Comparison of ENCODE assay signal across 8 cellular contexts in the genomic region with DNA sequence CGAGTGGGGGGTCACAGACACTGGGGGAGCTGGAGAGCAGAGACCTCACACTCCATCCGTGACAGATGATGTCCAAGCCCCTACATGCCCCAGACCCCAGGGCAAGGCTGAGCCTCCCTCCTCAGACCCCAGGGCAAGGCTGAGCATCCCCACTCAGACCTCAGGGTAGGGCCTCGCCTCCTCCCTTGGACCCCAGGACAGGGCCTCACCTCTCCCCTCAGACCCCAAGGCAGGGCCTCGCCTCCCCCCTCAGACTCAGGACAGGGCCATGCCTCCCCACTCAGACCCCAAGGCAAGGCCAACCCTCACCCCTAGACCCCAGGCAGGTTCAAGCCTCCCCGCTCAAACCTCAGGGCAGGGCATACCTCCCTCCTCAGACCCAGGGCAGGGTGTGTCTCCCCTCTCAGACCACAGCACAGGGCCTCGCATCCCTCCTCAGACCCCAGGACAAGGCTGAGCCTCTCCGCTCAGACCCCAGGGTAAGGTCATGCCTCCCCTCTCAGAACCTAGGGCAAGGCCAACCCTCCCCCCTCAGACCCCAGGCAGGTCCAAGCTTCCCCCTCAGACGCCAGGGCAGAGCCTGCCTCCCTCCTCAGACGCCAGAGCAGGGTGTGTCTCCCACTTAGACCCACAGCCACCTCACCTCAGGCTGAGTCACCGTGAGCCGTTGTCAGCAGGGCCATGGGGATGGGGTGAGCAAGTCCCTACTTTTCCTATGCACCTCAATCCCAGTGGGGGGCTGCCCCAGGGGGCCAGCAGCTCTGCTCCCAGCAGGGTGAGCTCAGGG. TPM values are rescaled to one million over a fixed set of nuclear protein-coding genes. Genes with fewer than 3 reads are reported as not detected.
A peak's percentile ranks its signal among the peaks of the same experiment; 100 is the strongest.
DNase-seq lines count a peak whose midpoint lies in the region; ATAC-seq and TF ChIP-seq lines count a peak whose summit lies in the region.

No MANE protein-coding gene starts in this region.

- H3K4me1 ChIP-seq in IMR-90 (ENCODE audit: control insufficient read depth, insufficient read depth, low read length) = peaks cover 11% of the 10 kb centered on the region
- peaks cover 12% of the 10 kb centered on the region for H3K4me1 ChIP-seq in foreskin keratinocyte

- DNase-seq in 8988T (peak; percentile 86), IMR-90 (peak; percentile 67), foreskin keratinocyte (peak; percentile 91), DMS 273 treated with DMSO at 0.1 percent for 48 hours (lab: John Stamatoyannopoulos, UW) (no peak), NCI-H1092 treated with DMSO at 0.1 percent for 48 hours (lab: John Stamatoyannopoulos, UW) (no peak)
- DNase-seq in activated CD8-positive, alpha-beta memory T cell treated with anti-CD3 and anti-CD28 coated beads for 48 hours (ENCODE audit: low read depth in 2 of 3, low spot score in 2 of 3) = peak; percentile 33 to 49 (median 47)
- peak; percentile 43 to 68 for DNase-seq in stimulated activated CD8-positive, alpha-beta memory T cell treated with anti-CD3 and anti-CD28 coated beads, Interleukin-15, amount 100 ng/mL, for 4 hours (ENCODE audit: low read depth in 2 of 2)

- H3K9me1 ChIP-seq in IMR-90 (ENCODE audit: insufficient read depth, low read length) = peaks cover 9% of the 10 kb centered on the region; the same call in 1 of the 2 replicates

- no peak overlapping the region for H3K9ac ChIP-seq in IMR-90 (ENCODE audit: low read depth, low read length)

- H3K27ac ChIP-seq in IMR-90 (ENCODE audit: insufficient read depth, low read length) (no peak overlapping the region; the same call in 1 of the 2 replicates), foreskin keratinocyte (peak overlapping the region; percentile 97)

- H3K27me3 ChIP-seq in IMR-90 (ENCODE audit: control insufficient read depth, insufficient read depth, low read length) = no peaks in the 10 kb centered on the region; the same call in 1 of the 2 replicates
- H3K27me3 ChIP-seq in foreskin keratinocyte = no peaks in the 10 kb centered on the region

- H3K9me3 ChIP-seq in IMR-90 (ENCODE audit: control insufficient read depth, insufficient read depth, low read length) = no peaks in the 10 kb centered on the region

- POLR2A ChIA-PET in IMR-90 (lab: Charles Lee; ENCODE audit: unreplicated experiment) = no interaction called here

- H2BK5ac ChIP-seq in IMR-90 (ENCODE audit: low read depth, low read length, poor library complexity, severe bottlenecking) = peak overlapping the region; percentile 87

- TF ChIP-seq RAD21 in IMR-90 (IDR thresholded peaks at IDR 0.05; ENCODE audit: low read length) = no peak

- peak overlapping the region; percentile 59; the same call in 1 of the 2 replicates for H4K5ac ChIP-seq in IMR-90 (ENCODE audit: low read depth, low read length)

- TF ChIP-seq CTCF in IMR-90 (conservative IDR thresholded peaks at IDR 0.05; ENCODE audit: low read depth, low read length) = no peak
- no peak for TF ChIP-seq CTCF in foreskin keratinocyte (conservative IDR thresholded peaks at IDR 0.05)

- in situ Hi-C loops in IMR-90 (cut with MboI; ENCODE audit: low sequenced_read_pairs) = no loop called here

- peak overlapping the region; percentile 92 for H3K4ac ChIP-seq in IMR-90 (ENCODE audit: low read depth, low read length)

- peak overlapping the region in 1 of 2 experiments; percentile 91; a peak in 3 of 4 replicates for H4K8ac ChIP-seq in IMR-90 (ENCODE audit: low read depth in 2 of 2, low read length in 2 of 2)

- peak overlapping the region; percentile 81 for H4K91ac ChIP-seq in IMR-90 (ENCODE audit: insufficient read depth, low read depth, low read length)

- BruUV-seq in IMR-90 (replicated peaks; lab: Mats Ljungman, UMichigan) = no TSS peak

- no peak overlapping the region for H3K4me2 ChIP-seq in IMR-90 (ENCODE audit: low read depth, low read length)

- H3K18ac ChIP-seq in IMR-90 (ENCODE audit: low read depth, low read length) = peak overlapping the region; percentile 84; the same call in 1 of the 2 replicates

- ATAC-seq in IMR-90 (ENCODE audit: low read depth) (peak; percentile 80), foreskin keratinocyte (peak; percentile 89), GM21825 (IDR thresholded peaks at IDR 0.05; ENCODE audit: unreplicated experiment) (no peak)

- H2AK5ac ChIP-seq in IMR-90 (ENCODE audit: low read depth, low read length) = peak overlapping the region; percentile 91

- H3K56ac ChIP-seq in IMR-90 (ENCODE audit: extremely low read depth, insufficient read depth, low read length) = no peak overlapping the region; the same call in 1 of the 2 replicates

- H2AFZ ChIP-seq in IMR-90 (replicated peaks; ENCODE audit: low read length, poor library complexity) = peak overlapping the region; percentile 85

- H3K23ac ChIP-seq in IMR-90 (ENCODE audit: low read depth, low read length) = peak overlapping the region; percentile 82

- H4K20me1 ChIP-seq in IMR-90 (ENCODE audit: insufficient read depth, low read length) = no peaks in the 10 kb centered on the region

- peak overlapping the region; percentile 85 for H2BK20ac ChIP-seq in IMR-90 (ENCODE audit: low read depth, low read length)

- peak overlapping the region; percentile 87 for H2BK120ac ChIP-seq in IMR-90 (ENCODE audit: low read depth, low read length)

- TF ChIP-seq POLR2A in IMR-90 (IDR thresholded peaks at IDR 0.05; ENCODE audit: low read depth, low read length) = no peak

- no peak overlapping the region; the same call in 2 of the 3 replicates for H2BK15ac ChIP-seq in IMR-90 (ENCODE audit: low read depth, low read length)

- H3K79me1 ChIP-seq in IMR-90 (ENCODE audit: low read depth in 1 of 2, low read length in 2 of 2) = peaks cover 0 to 5% of the 10 kb centered on the region in 2 experiments; a peak in 1 of 4 replicates

- no peak overlapping the region for H3K4me3 ChIP-seq in IMR-90 (ENCODE audit: insufficient read depth, low read depth, low read length)

- 87% methylated on average over 3 of the region's 11 CpGs; no CpG with 5 or more reads in 1 of the 2 experiments for WGBS in IMR-90 (ENCODE audit: extremely low coverage in 2 of 2, insufficient read length in 1 of 2), 2 experiments

- intact Hi-C loops in IMR-90 (cut with micrococcal nuclease) = no loop called here

- CTCF ChIA-PET in IMR-90 (lab: Yijun Ruan, JAX) = no interaction called here

- peak overlapping the region; percentile 82 for H3K14ac ChIP-seq in IMR-90 (replicated peaks; ENCODE audit: low read depth, low read length)

- dilution Hi-C loops in IMR-90 (cut with HindIII; ENCODE audit: low sequenced_read_pairs, unreplicated experiment) = no loop called here

- peak overlapping the region; percentile 96 for H2AK9ac ChIP-seq in IMR-90 (replicated peaks; ENCODE audit: low read depth, low read length, poor library complexity)

- H3K36me3 ChIP-seq in IMR-90 (ENCODE audit: control insufficient read depth, insufficient read depth, low read length) = no peaks in the 10 kb centered on the region

TF ChIP-seq in IMR-90, 13 proteins besides CTCF, POLR2A, EP300 and RAD21:
- TF ChIP-seq SMC3 (IDR thresholded peaks at IDR 0.05; ENCODE audit: low read depth, low read length) = no peak
- 0 out of 2 replicates have a peak, but pooled peaks have one; percentile 23 for TF ChIP-seq FOS (IDR thresholded peaks at IDR 0.05; ENCODE audit: low read depth, low read length)
- TF ChIP-seq MAZ (IDR thresholded peaks at IDR 0.05; ENCODE audit: borderline replicate concordance, low read depth, low read length) = 0 out of 2 replicates have a peak, but pooled peaks have one; percentile 27

RNA-seq across cellular contexts. Expression of gene S1PR4, which starts 1.7 kb away (rescaled TPM):
- total RNA-seq in IMR-90 (2012; rRNA removed) = not detected in 2 replicates
- polyA plus RNA-seq in IMR-90 (2012; rRNA removed) = not detected in 2 replicates
- not detected in 2 replicates for polyA plus RNA-seq in IMR-90 (2012; cell fraction: cytosol; rRNA removed)
- polyA plus RNA-seq in IMR-90 (2012; cell fraction: nucleus; rRNA removed; ENCODE audit: low replicate concordance) = 0.05 TPM in 1 of 2 replicates, not detected in the other
- total RNA-seq in foreskin keratinocyte = 0.11 and 0.27 TPM in 2 replicates
- 0.16 TPM in 1 of 2 replicates, not detected in the other for polyA plus RNA-seq in foreskin keratinocyte

RNA-seq across cellular contexts. Expression of gene NCLN, which starts 8.8 kb away (rescaled TPM):
- total RNA-seq in IMR-90 (2012; rRNA removed) = 32.8 and 35.6 TPM in 2 replicates
- polyA plus RNA-seq in IMR-90 (2012; rRNA removed) = 90.8 and 95.4 TPM in 2 replicates
- polyA plus RNA-seq in IMR-90 (2012; cell fraction: cytosol; rRNA removed) = 81.8 and 106 TPM in 2 replicates
- polyA plus RNA-seq in IMR-90 (2012; cell fraction: nucleus; rRNA removed; ENCODE audit: low replicate concordance) = 68.5 and 190 TPM in 2 replicates
- 97.8 and 100 TPM in 2 replicates for total RNA-seq in foreskin keratinocyte
- 109 and 111 TPM in 2 replicates for polyA plus RNA-seq in foreskin keratinocyte

RNA-seq across cellular contexts. Expression of gene GNA15, which starts 41.1 kb away (rescaled TPM):
- 0.18 and 0.28 TPM in 2 replicates for total RNA-seq in IMR-90 (2012; rRNA removed)
- polyA plus RNA-seq in IMR-90 (2012; rRNA removed) = 0.04 TPM in 1 of 2 replicates, not detected in the other
- 0.04 TPM in 1 of 2 replicates, not detected in the other for polyA plus RNA-seq in IMR-90 (2012; cell fraction: cytosol; rRNA removed)
- polyA plus RNA-seq in IMR-90 (2012; cell fraction: nucleus; rRNA removed; ENCODE audit: low replicate concordance) = 0.33 and 0.40 TPM in 2 replicates
- total RNA-seq in foreskin keratinocyte = 114 and 130 TPM in 2 replicates
- polyA plus RNA-seq in foreskin keratinocyte = 109 and 126 TPM in 2 replicates

RNA-seq across cellular contexts. Expression of gene CELF5, which starts 47.6 kb away (rescaled TPM):
- total RNA-seq in IMR-90 (2012; rRNA removed) = not detected in 2 replicates
- 0.02 TPM in 1 of 2 replicates, not detected in the other for polyA plus RNA-seq in IMR-90 (2012; rRNA removed)
- 0.05 TPM in 1 of 2 replicates, not detected in the other for polyA plus RNA-seq in IMR-90 (2012; cell fraction: cytosol; rRNA removed)
- 0.24 and 0.29 TPM in 2 replicates for polyA plus RNA-seq in IMR-90 (2012; cell fraction: nucleus; rRNA removed; ENCODE audit: low replicate concordance)
- 0.11 and 0.20 TPM in 2 replicates for total RNA-seq in foreskin keratinocyte
- polyA plus RNA-seq in foreskin keratinocyte = 0.07 TPM in 1 of 2 replicates, not detected in the other

Comparison
In these comparisons a context has a peak if more than half of its experiments do, and no peak if none do; other contexts are left out.
1. DNase-seq: peak in 8988T (single experiment), IMR-90 (single experiment), activated CD8-positive, alpha-beta memory T cell treated with anti-CD3 and anti-CD28 coated beads for 48 hours (3 of 3), foreskin keratinocyte (2 of 2) and stimulated activated CD8-positive, alpha-beta memory T cell treated with anti-CD3 and anti-CD28 coated beads, Interleukin-15, amount 100 ng/mL, for 4 hours (2 of 2); none in DMS 273 treated with DMSO at 0.1 percent for 48 hours (single experiment) and NCI-H1092 treated with DMSO at 0.1 percent for 48 hours (single experiment).
2. RNA of gene GNA15, which starts 41.1 kb away (total RNA-seq): 114 to 130 TPM in foreskin keratinocyte; 0.18 to 0.28 TPM in IMR-90; every median in the first group is over 10 times any median in the second.